ENCODE assay signal across 1 cellular context in the genomic region with DNA sequence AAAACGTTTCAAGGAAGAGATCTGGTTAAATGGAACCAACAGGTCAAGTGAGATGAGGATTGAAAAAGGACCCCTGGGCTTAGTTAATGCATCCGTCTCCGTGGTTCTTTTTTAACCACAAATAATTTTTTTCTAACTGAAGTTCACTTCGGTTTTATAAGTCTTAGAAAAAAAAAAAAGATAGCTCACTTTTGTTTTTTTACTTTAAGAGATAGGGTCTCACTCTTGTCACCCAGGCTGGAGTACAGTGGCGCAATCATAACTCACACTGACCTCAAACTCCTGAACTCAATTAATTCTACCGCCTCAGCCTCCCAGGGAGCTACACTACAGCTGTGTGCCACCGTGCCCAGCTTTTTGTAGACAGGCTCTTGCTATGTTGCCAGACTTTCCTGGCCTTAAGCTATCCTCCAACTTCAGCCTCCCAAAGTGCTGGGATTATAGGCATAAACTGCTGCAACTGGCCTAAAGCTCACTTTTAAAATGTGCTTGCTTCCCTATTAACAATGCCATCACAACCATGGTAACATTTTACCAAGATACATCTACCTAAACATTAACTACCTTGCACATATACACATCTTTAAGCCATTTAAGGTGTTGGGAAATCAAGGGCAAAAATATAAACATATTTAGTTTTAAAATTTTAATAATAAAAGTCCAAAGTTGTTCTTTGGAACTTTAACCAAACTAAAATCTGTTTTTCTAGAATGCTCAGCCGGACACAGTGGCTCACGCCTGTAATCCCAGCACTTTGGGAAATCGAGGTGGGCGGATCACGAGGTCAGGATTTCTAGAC.
A peak's percentile ranks its signal among the peaks of the same experiment; 100 is the strongest.
TF ChIP-seq lines count a peak whose summit lies in the region.

No MANE protein-coding gene starts in this region.

TF ChIP-seq in GM12878, 131 proteins besides CTCF, POLR2A, EP300 and RAD21:
- TF ChIP-seq ZNF384 (IDR thresholded peaks at IDR 0.05; ENCODE audit: borderline replicate concordance, low read depth, low read length), result 0 out of 2 replicates have a peak, but pooled peaks have one; percentile 23
- peak; percentile 69 for TF ChIP-seq BACH1 (IDR thresholded peaks at IDR 0.05; ENCODE audit: borderline replicate concordance)
- TF ChIP-seq, protein P1, sequence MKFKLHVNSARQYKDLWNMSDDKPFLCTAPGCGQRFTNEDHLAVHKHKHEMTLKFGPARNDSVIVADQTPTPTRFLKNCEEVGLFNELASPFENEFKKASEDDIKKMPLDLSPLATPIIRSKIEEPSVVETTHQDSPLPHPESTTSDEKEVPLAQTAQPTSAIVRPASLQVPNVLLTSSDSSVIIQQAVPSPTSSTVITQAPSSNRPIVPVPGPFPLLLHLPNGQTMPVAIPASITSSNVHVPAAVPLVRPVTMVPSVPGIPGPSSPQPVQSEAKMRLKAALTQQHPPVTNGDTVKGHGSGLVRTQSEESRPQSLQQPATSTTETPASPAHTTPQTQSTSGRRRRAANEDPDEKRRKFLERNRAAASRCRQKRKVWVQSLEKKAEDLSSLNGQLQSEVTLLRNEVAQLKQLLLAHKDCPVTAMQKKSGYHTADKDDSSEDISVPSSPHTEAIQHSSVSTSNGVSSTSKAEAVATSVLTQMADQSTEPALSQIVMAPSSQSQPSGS (IDR thresholded peaks at IDR 0.05; ENCODE audit: low read length), result 0 out of 2 replicates have a peak, but pooled peaks have one; percentile 15
- no peak for TF ChIP-seq NRF1 (conservative IDR thresholded peaks at IDR 0.05; ENCODE audit: low read depth, low read length)
- peak; percentile 80 for TF ChIP-seq POLR2AphosphoS5 (IDR thresholded peaks at IDR 0.05; ENCODE audit: low read length)
TF ChIP-seq in GM12878: peak in this region for 4.
